1 cellular context compared by ENCODE assay signal in the genomic region with DNA sequence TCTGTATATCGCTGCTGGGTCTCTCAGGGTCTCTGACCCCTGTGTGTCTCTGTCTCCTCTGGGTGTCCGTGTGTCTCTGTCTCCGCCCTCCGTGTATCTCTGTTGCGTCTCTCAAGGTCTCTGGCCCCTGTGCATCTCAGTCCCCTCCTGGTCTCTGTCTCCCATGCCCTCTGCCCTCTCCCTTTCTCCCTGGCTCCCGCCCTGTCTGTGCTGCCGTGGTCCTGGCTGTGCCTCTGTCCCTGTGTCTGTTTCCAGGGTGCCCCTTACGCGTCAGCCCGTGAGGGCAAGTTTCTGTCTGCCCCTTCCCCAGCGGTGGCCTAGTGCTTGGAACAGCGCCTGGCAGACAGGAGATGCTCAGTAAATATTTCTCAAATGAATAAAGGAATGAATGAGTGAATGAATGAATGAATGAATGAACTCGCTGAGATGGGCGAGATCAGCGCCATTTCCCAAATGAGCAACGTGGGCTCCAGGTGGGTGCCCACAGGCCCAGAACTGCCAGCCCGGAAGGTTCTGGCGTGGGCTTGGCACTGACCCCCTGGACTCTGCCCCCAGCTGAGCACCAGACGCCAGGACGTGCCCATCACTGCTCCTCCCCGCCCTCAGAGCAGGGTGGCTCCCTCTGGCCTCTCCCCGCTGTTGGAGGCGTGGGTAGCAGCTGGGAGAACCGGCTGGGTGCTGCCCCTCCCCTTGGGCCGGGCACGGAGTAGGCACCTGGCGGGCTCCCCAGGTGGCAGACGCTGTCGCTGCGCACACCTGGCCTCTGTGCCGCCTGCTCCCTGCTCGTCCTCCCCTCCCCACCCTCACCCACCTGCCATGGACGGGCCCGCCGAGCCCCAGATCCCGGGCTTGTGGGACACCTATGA.
TF ChIP-seq lines count a peak whose summit lies in the region.

A gene (plus strand): TSS at position 736 of the 866 bp plus-strand sequence. CDS start 81 bp downstream, at position 817.

TF ChIP-seq in IMR-90, 13 proteins besides CTCF, POLR2A, EP300 and RAD21 (continued from another document):
- TF ChIP-seq, protein P1, sequence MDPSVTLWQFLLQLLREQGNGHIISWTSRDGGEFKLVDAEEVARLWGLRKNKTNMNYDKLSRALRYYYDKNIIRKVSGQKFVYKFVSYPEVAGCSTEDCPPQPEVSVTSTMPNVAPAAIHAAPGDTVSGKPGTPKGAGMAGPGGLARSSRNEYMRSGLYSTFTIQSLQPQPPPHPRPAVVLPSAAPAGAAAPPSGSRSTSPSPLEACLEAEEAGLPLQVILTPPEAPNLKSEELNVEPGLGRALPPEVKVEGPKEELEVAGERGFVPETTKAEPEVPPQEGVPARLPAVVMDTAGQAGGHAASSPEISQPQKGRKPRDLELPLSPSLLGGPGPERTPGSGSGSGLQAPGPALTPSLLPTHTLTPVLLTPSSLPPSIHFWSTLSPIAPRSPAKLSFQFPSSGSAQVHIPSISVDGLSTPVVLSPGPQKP (IDR thresholded peaks at IDR 0.05; ENCODE audit: borderline replicate concordance, low read depth, low read length) = no peak
- TF ChIP-seq NFE2L2 (IDR thresholded peaks at IDR 0.05; ENCODE audit: low read depth, low read length) (no peak), RCOR1 (IDR thresholded peaks at IDR 0.05; ENCODE audit: insufficient replicate concordance, low read length) (no peak), MAFK (IDR thresholded peaks at IDR 0.05; ENCODE audit: low read depth, low read length) (no peak), CHD1 (IDR thresholded peaks at IDR 0.05; ENCODE audit: low read depth, low read length) (no peak)
